In the genomic region with DNA sequence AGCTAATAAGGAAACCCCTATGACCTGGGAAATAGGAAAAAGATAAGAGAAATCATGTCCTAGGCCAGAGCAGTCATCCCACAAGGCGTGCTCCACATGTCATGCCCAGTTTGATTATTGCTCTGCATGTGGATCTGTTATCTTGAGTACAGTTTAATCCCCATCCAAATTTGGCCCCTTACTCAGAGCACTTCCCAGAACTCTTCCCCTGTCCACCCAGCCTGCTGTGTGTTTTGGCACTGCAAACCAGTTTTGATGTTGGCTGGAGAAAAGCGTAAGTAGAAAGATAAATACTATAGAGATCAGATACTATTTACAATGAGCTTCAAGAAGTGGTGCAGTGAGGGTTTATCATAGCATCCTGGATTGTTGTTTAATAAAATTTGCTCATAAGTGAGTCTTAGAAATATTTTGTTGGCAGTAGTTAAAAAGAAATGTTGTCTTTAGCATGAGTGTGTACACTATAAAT, we compare ENCODE assay signal across 20 cellular contexts.
"Had no signal": no experiment of that assay in that cellular context is flagged by ENCODE, and none has a peak within 500 bp of the region (broad histone marks: within the 10 kb centered on the region; RNA-seq: fewer than 3 reads in every experiment).

No MANE protein-coding gene starts in this region.

- DNase-seq: activated CD4-positive, alpha-beta T cell treated with anti-CD3 and anti-CD28 coated beads for 1 hour; activated CD4-positive, alpha-beta T cell treated with anti-CD3 and anti-CD28 coated beads, Interleukin-2, amount 50 U/mL, for 48 hours; activated naive CD4-positive, alpha-beta T cell treated with Interleukin-2 at 50 U/mL for 16 hours; activated naive CD8-positive, alpha-beta T cell treated with anti-CD3 and anti-CD28 coated beads, Interleukin-2, amount 50 U/mL, for 24 hours; aorta; dermis blood vessel endothelial cell; hippocampal formation; left lung; midbrain; psoas muscle; stimulated activated CD4-positive, alpha-beta T cell treated with anti-CD3 and anti-CD28 coated beads, Interleukin-1b, Interleukin-23, amount 100 ng/mL, for 48 hours; stomach; T-helper 9 cell; testis; upper lobe of left lung had no signal

- H3K4me3 ChIP-seq: left lung, psoas muscle, stomach, testis, upper lobe of left lung had no signal

- FAIRE-seq: bronchial epithelial cell, keratinocyte had no signal

- H3K9me3 ChIP-seq: left lung, psoas muscle, stomach, testis, upper lobe of left lung had no signal

- H3K4me1 ChIP-seq: left lung, psoas muscle, stomach, testis had no signal

- H3K27ac ChIP-seq: left lung, psoas muscle, stomach, testis, VCaP had no signal

- ATAC-seq: activated naive CD8-positive, alpha-beta T cell treated with anti-CD3 and anti-CD28 coated beads, Interleukin-2, amount 50 U/mL, for 24 hours; activated T-helper 17 cell treated with anti-CD3 and anti-CD28 coated beads, Interleukin-2, amount 50 U/mL, for 72 hours; left lung; psoas muscle; sciatic nerve had no signal

- H3K36me3 ChIP-seq: left lung, stomach had no signal

- H3K27me3 ChIP-seq: left lung, stomach, testis, upper lobe of left lung had no signal
